Comparison of ENCODE assay signal across 2 cellular contexts in the genomic region with DNA sequence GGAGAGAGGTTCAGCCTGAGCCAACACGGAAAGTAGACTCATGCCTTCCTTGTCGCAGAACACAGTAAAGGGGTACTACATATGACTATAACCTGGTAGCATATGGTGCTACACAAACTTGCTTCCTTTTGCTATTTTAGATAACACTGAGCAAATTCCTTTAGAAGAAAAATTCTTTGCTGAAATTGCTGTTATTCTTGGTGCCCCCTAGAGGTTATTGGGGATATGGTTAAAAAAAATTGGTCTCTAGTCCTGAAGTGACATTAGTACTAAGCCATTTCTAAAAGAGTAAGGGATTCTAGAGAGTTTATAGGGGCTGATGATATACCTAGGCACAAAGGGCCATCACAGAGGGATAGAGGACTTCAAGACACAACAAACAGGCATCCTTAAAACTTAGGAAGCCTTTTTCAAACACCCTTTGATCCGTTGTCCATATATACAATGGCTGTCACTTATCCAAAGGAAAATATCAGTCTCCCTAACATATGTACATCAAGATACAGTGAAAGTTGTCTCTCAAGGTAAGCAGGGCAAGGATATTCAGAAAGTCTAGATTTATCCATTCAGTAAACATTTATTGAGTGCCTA.
TF ChIP-seq lines count a peak whose summit lies in the region.

No MANE protein-coding gene starts in this region.

TF ChIP-seq in GM12891, 5 proteins besides CTCF, POLR2A, EP300 and RAD21 (continued from another document):
- TF ChIP-seq POU2F2 (IDR thresholded peaks at IDR 0.05; ENCODE audit: low read depth, low read length), result no peak
- no peak for TF ChIP-seq POLR2AphosphoS5 (IDR thresholded peaks at IDR 0.05; ENCODE audit: low read depth, low read length)
- TF ChIP-seq PAX5 (IDR thresholded peaks at IDR 0.05; ENCODE audit: insufficient read depth, low read length, severe bottlenecking), result no peak
- TF ChIP-seq TAF1 (IDR thresholded peaks at IDR 0.05; ENCODE audit: low read depth, low read length), result no peak
TF ChIP-seq in GM12891: peak in this region for 0.

TF ChIP-seq in K562, 482 proteins besides CTCF, POLR2A, EP300 and RAD21 (continued from another document):
- TF ChIP-seq ZEB2 (IDR thresholded peaks at IDR 0.05), result no peak
- TF ChIP-seq RBM22 (IDR thresholded peaks at IDR 0.05; ENCODE audit: low read depth, low read length, poor library complexity, severe bottlenecking), result no peak
- TF ChIP-seq SRSF1 (IDR thresholded peaks at IDR 0.05; ENCODE audit: low read depth, low read length), result no peak
- TF ChIP-seq, protein P1, sequence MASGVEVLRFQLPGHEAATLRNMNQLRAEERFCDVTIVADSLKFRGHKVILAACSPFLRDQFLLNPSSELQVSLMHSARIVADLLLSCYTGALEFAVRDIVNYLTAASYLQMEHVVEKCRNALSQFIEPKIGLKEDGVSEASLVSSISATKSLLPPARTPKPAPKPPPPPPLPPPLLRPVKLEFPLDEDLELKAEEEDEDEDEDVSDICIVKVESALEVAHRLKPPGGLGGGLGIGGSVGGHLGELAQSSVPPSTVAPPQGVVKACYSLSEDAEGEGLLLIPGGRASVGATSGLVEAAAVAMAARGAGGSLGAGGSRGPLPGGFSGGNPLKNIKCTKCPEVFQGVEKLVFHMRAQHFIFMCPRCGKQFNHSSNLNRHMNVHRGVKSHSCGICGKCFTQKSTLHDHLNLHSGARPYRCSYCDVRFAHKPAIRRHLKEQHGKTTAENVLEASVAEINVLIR (CRISPR knock-in tag; IDR thresholded peaks at IDR 0.05), result no peak
- TF ChIP-seq, protein P2, sequence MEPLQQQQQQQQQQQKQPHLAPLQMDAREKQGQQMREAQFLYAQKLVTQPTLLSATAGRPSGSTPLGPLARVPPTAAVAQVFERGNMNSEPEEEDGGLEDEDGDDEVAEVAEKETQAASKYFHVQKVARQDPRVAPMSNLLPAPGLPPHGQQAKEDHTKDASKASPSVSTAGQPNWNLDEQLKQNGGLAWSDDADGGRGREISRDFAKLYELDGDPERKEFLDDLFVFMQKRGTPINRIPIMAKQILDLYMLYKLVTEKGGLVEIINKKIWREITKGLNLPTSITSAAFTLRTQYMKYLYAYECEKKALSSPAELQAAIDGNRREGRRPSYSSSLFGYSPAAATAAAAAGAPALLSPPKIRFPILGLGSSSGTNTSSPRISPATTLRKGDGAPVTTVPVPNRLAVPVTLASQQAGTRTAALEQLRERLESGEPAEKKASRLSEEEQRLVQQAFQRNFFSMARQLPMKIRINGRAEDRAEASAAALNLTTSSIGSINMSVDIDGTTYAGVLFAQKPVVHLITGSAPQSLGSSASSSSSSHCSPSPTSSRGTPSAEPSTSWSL (CRISPR knock-in tag; IDR thresholded peaks at IDR 0.05; ENCODE audit: borderline replicate concordance), result no peak
- TF ChIP-seq TEAD2 (tag; IDR thresholded peaks at IDR 0.05), result no peak
- no peak for TF ChIP-seq CREBBP (IDR thresholded peaks at IDR 0.05; ENCODE audit: low read depth, low read length)
- no peak for TF ChIP-seq NFIC (IDR thresholded peaks at IDR 0.05)
